ENCODE assay signal across 2 cellular contexts in genomic region chr14:35429951-35430350, GRCh38.
TF ChIP-seq lines count a peak whose summit lies in the region.

No MANE protein-coding gene starts in this region.

TF ChIP-seq in SK-N-SH, 30 proteins besides CTCF, POLR2A, EP300 and RAD21 (continued from another document):
- TF ChIP-seq TAF1 (IDR thresholded peaks at IDR 0.05; ENCODE audit: borderline replicate concordance, low read depth, low read length) (no peak), EZH2phosphoT487 (IDR thresholded peaks at IDR 0.05; ENCODE audit: borderline replicate concordance, low read depth) (no peak), REST (IDR thresholded peaks at IDR 0.05; ENCODE audit: low read depth, low read length) (no peak), TCF12 (IDR thresholded peaks at IDR 0.05) (no peak), USF1 (IDR thresholded peaks at IDR 0.05; ENCODE audit: borderline replicate concordance, low read depth) (no peak), RFX5 (IDR thresholded peaks at IDR 0.05; ENCODE audit: low read length) (no peak)
TF ChIP-seq in SK-N-SH: peak in this region for 0.

TF ChIP-seq in SK-N-SH treated with all-trans-retinoic acid at 6 μM for 48 hours, 23 proteins besides CTCF, POLR2A, EP300 and RAD21:
- TF ChIP-seq TSHZ2 (CRISPR knock-in tag; IDR thresholded peaks at IDR 0.05) (no peak), POU6F1 (CRISPR knock-in tag; IDR thresholded peaks at IDR 0.05; ENCODE audit: borderline replicate concordance, low read depth) (no peak), ZNF70 (CRISPR knock-in tag; IDR thresholded peaks at IDR 0.05) (no peak), ZNF565 (CRISPR knock-in tag; conservative IDR thresholded peaks at IDR 0.05; ENCODE audit: low read depth) (no peak), TOX (CRISPR knock-in tag; IDR thresholded peaks at IDR 0.05; ENCODE audit: borderline replicate concordance) (no peak), TCF4 (CRISPR knock-in tag; IDR thresholded peaks at IDR 0.05; ENCODE audit: borderline replicate concordance) (no peak), ZFP30 (CRISPR knock-in tag; IDR thresholded peaks at IDR 0.05) (no peak)
TF ChIP-seq in SK-N-SH treated with all-trans-retinoic acid at 6 μM for 48 hours: peak in this region for 0.
